In genomic region chr1:26233903-26234643, GRCh38 we compare ENCODE assay signal across 8 cellular contexts. TPM values are rescaled to one million over a fixed set of nuclear protein-coding genes. Genes with fewer than 3 reads are reported as not detected.
DNase-seq lines count a peak whose midpoint lies in the region; ATAC-seq and TF ChIP-seq lines count a peak whose summit lies in the region.

Gene CEP85, plus strand, starts transcription at chr1:26234200. Its CDS starts 5,584 bp downstream, at chr1:26239784.

- peaks cover 50% of the 10 kb centered on the region for H3K79me2 ChIP-seq in Loucy (ENCODE audit: insufficient read depth, low read length)

- peak within 1 kb of the TSS; percentile 80 to 98 (median 96) for H3K27ac Mint-ChIP-seq in naive thymus-derived CD8-positive, alpha-beta T cell

- TF ChIP-seq POLR2A in Raji (IDR thresholded peaks at IDR 0.05; ENCODE audit: insufficient read depth, low read depth, low read length) = peak; percentile 100

- no peaks in the 10 kb centered on the region for H3K36me3 Mint-ChIP-seq in naive thymus-derived CD8-positive, alpha-beta T cell

- no peaks in the 10 kb centered on the region for H3K27me3 ChIP-seq in H7 (ENCODE audit: control insufficient read depth, insufficient read depth, low read length)
- no peaks in the 10 kb centered on the region for H3K27me3 ChIP-seq in Loucy (ENCODE audit: insufficient read depth, low read length, poor library complexity, severe bottlenecking)

- H3K9me3 ChIP-seq in ES-I3 (ENCODE audit: control insufficient read depth, insufficient read depth, low read length) (no peaks in the 10 kb centered on the region), Loucy (ENCODE audit: insufficient read depth, low read depth, low read length) (no peaks in the 10 kb centered on the region)

- H3K4me1 Mint-ChIP-seq in naive thymus-derived CD8-positive, alpha-beta T cell = peaks cover 19 to 40% (median 35%) of the 10 kb centered on the region in 4 donors

- peak; percentile 89 to 92 for ATAC-seq in naive thymus-derived CD8-positive, alpha-beta T cell

- H3K4me1 ChIP-seq in ES-I3 (ENCODE audit: insufficient read depth, low read length) = peaks cover 4% of the 10 kb centered on the region; the same call in 1 of the 2 replicates
- peaks cover 33% of the 10 kb centered on the region for H3K4me1 ChIP-seq in Loucy (ENCODE audit: insufficient read depth, low read length, poor library complexity, severe bottlenecking)

- peak within 1 kb of the TSS; percentile 76 for H3K9ac ChIP-seq in ES-I3 (ENCODE audit: low read depth, low read length)
- peak within 1 kb of the TSS; percentile 90 for H3K9ac ChIP-seq in Loucy (ENCODE audit: low read depth, low read length, poor library complexity, severe bottlenecking)

- no peaks in the 10 kb centered on the region for H3F3A ChIP-seq in Loucy (ENCODE audit: low read depth)

- H3K36me3 ChIP-seq in ES-I3 (ENCODE audit: insufficient read depth, low read length) (no peaks in the 10 kb centered on the region), H7 (replicated peaks; ENCODE audit: control insufficient read depth, insufficient read depth, low read length) (no peaks in the 10 kb centered on the region), Loucy (ENCODE audit: insufficient read depth, low read length) (no peaks in the 10 kb centered on the region)

- H3K9me2 ChIP-seq in Loucy (replicated peaks; ENCODE audit: low read depth, low read length) = no peaks in the 10 kb centered on the region

- no peaks in the 10 kb centered on the region for H3K9me3 Mint-ChIP-seq in naive thymus-derived CD8-positive, alpha-beta T cell

- peak within 1 kb of the TSS; percentile 92 to 99 (median 98) for H3K4me3 Mint-ChIP-seq in naive thymus-derived CD8-positive, alpha-beta T cell

- H4K20me1 ChIP-seq in Loucy (ENCODE audit: insufficient read depth, low read length, poor library complexity, severe bottlenecking) = peaks cover 44% of the 10 kb centered on the region

- peak within 1 kb of the TSS; percentile 80 for H3K4me3 ChIP-seq in H7 (ENCODE audit: insufficient read depth, low read depth, low read length)
- peak within 1 kb of the TSS; percentile 96 for H3K4me3 ChIP-seq in Loucy (ENCODE audit: low read length, poor library complexity, severe bottlenecking)
- peak within 1 kb of the TSS; percentile 95 for H3K4me3 ChIP-seq in fibroblast of mammary gland (ENCODE audit: control insufficient read depth, low read depth, low read length)

- TF ChIP-seq CTCF in Loucy (conservative IDR thresholded peaks at IDR 0.05; ENCODE audit: low read length) (peak; percentile 81), fibroblast of mammary gland (conservative IDR thresholded peaks at IDR 0.05; ENCODE audit: control insufficient read depth, insufficient read depth, low read depth, low read length) (peak; percentile 81)

- no peaks in the 10 kb centered on the region for H3K27me3 Mint-ChIP-seq in naive thymus-derived CD8-positive, alpha-beta T cell

- peak within 1 kb of the TSS; percentile 93 for H2AFZ ChIP-seq in Loucy (ENCODE audit: low read length)

- POLR2A ChIA-PET in naive thymus-derived CD8-positive, alpha-beta T cell (lab: Charles Lee) = interaction anchor here (0.7 to 2.4 kb wide), 18 partner anchors 30 to 458 kb away, joined by 3 to 26 read pairs (median 4); partner anchors contain the start of genes CD52, HMGN2, PDIK1L and SH3BGRL3

- DNase-seq in H7 (peak; percentile 99), fibroblast of mammary gland (ENCODE audit: low read depth) (peak; percentile 95)
- peak; percentile 98 for DNase-seq in activated T-helper 9 cell treated with anti-CD3 and anti-CD28 coated beads, Interleukin-2, amount 50 U/mL, for 16 hours (ENCODE audit: low read depth)
- peak; percentile 95 to 99 (median 98) for DNase-seq in naive thymus-derived CD8-positive, alpha-beta T cell
- DNase-seq in stimulated activated naive CD4-positive, alpha-beta T cell (lab: John Stamatoyannopoulos, UW) = peak; percentile 94 to 99 (median 98)

- H3K4me2 ChIP-seq in Loucy (ENCODE audit: low read depth, low read length, poor library complexity, severe bottlenecking) = peak within 1 kb of the TSS; percentile 87

RNA-seq across cellular contexts. Expression of gene CEP85, which starts in this region (rescaled TPM):
- 60.1 and 69.7 TPM in 2 replicates for total RNA-seq in H7 (2014; rRNA removed; shearing (Covaris generic))
- 10 to 100 TPM; 18.8 to 21.9 TPM for total RNA-seq in naive thymus-derived CD8-positive, alpha-beta T cell
- polyA plus RNA-seq in naive thymus-derived CD8-positive, alpha-beta T cell = 1 to 10 TPM; 3.9 to 9.8 (median 5.1) TPM

Comparison
In these comparisons a context has a peak if more than half of its experiments do, and no peak if none do; other contexts are left out.
1. Peak in every context shown above with its lines: DNase-seq, ATAC-seq and H3K4me3 ChIP-seq.